ENCODE assay signal across 8 cellular contexts in the genomic region with DNA sequence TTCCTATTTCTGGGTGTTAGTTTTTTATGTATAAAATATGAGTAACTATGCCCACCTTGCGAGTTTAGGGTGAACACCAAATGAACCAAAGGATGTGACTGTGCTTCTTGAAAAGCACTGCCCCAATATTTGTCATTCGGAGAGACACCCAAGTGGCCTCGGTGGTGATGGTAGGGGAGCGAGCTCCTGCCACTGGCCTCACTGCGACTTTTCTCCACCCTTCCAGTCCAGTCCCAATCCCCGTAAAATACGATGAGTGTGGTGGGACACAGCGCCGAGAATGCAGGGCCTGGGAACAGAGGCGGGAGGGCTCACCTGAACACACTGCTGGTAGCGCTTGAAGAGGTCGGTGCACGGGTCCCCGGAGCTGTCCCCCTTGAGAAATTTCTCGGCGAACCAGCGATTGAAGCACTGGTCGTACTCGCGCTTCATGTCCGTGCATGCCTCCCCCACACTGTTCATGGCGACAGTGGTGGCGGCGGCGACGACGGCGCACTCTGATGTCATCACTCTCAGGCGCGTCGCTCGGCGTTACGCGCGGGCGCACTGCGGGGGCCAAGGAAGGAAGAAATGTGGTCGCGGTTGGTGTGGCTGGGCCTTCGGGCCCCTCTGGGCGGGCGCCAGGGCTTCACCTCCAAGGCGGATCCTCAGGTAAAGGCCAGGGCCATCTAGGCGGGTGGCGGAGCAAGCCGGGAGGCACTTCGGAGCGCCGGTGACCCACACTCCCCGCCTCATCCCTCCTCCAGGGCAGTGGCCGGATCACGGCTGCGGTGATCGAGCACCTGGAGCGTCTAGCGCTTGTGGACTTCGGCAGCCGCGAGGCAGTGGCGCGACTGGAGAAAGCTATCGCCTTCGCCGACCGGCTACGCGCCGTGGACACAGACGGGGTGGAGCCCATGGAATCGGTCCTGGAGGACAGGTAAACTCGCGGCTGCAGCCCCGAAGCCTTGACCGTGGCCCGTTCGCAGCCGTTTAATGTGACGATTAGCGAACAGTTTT. TPM values are rescaled to one million over a fixed set of nuclear protein-coding genes. Genes with fewer than 3 reads are reported as not detected.
DNase-seq lines count a peak whose midpoint lies in the region; ATAC-seq and TF ChIP-seq lines count a peak whose summit lies in the region.

A gene with protein sequence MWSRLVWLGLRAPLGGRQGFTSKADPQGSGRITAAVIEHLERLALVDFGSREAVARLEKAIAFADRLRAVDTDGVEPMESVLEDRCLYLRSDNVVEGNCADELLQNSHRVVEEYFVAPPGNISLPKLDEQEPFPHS (plus strand): TSS at position 534 of the 999 bp plus-strand sequence. CDS start 37 bp downstream, at position 571.
TSS of gene TRIAP1 (minus strand) at position 474 of the 999 bp plus-strand sequence. CDS start at position 462, 12 bp downstream.

- H3K4me3 Mint-ChIP-seq in activated CD4-positive, alpha-beta memory T cell treated with anti-CD3 and anti-CD28 coated beads, Interleukin-2, amount 10 ng/mL, durations not matched to agents 7 days and 5 days: peak within 1 kb of the TSS; percentile 87

- H3K9me3 Mint-ChIP-seq in activated CD4-positive, alpha-beta memory T cell treated with anti-CD3 and anti-CD28 coated beads, Interleukin-2, amount 10 ng/mL, durations not matched to agents 7 days and 5 days: no peaks in the 10 kb centered on the region

- H3K27ac ChIP-seq in duodenal mucosa (ENCODE audit: low read depth, low read length) (peak within 1 kb of the TSS; percentile 92), lower lobe of right lung (peak within 1 kb of the TSS; percentile 90)

- H3K36me3 ChIP-seq in duodenal mucosa (ENCODE audit: control insufficient read depth in 1 of 2, insufficient read depth in 2 of 2, low read length in 2 of 2) (peaks cover 13 to 30% of the 10 kb centered on the region in 2 donors), lower lobe of right lung (peaks cover 50% of the 10 kb centered on the region)

- peaks cover 44% of the 10 kb centered on the region for H3K4me1 Mint-ChIP-seq in activated CD4-positive, alpha-beta memory T cell treated with anti-CD3 and anti-CD28 coated beads, Interleukin-2, amount 10 ng/mL, durations not matched to agents 7 days and 5 days

- CTCF ChIA-PET in activated CD4-positive, alpha-beta memory T cell treated with anti-CD3 and anti-CD28 coated beads, Interleukin-2, amount 10 ng/mL, durations not matched to agents 7 days and 5 days (lab: Charles Lee): interaction anchor here (1.1 kb wide), 1 partner anchor 91 kb away, joined by 3 read pairs; no protein-coding TSS in a partner anchor

- peak; percentile 94 for DNase-seq in CD1c-positive myeloid dendritic cell (ENCODE audit: extremely low spot score)
- DNase-seq in NCI-H774 (lab: John Stamatoyannopoulos, UW): peak; percentile 88
- peak; percentile 90 for DNase-seq in activated CD4-positive, alpha-beta memory T cell treated with anti-CD3 and anti-CD28 coated beads, Interleukin-2, amount 10 ng/mL, durations not matched to agents 7 days and 5 days
- peak; percentile 88 for DNase-seq in lower lobe of right lung
- DNase-seq in stimulated activated CD4-positive, alpha-beta T cell treated with anti-CD3 and anti-CD28 coated beads, TNF-alpha, amount 100 ng/mL, for 24 hours (ENCODE audit: low read depth in 3 of 3): peak; percentile 79 to 88 (median 87)

- H3K4me1 ChIP-seq in duodenal mucosa (ENCODE audit: control insufficient read depth in 1 of 2, insufficient read depth in 2 of 2, low read length in 2 of 2) (peaks cover 13 to 28% of the 10 kb centered on the region in 2 donors), lower lobe of right lung (peaks cover 25% of the 10 kb centered on the region)

- H3K27me3 ChIP-seq in duodenal mucosa (ENCODE audit: control insufficient read depth in 1 of 2, insufficient read depth in 2 of 2, low read length in 2 of 2) (no peaks in the 10 kb centered on the region), lower lobe of right lung (ENCODE audit: low read depth) (no peaks in the 10 kb centered on the region)

- no peaks in the 10 kb centered on the region for H3K27me3 Mint-ChIP-seq in activated CD4-positive, alpha-beta memory T cell treated with anti-CD3 and anti-CD28 coated beads, Interleukin-2, amount 10 ng/mL, durations not matched to agents 7 days and 5 days

- TF ChIP-seq CTCF in lower lobe of right lung (IDR thresholded peaks at IDR 0.05): no peak

- POLR2A ChIA-PET in activated CD4-positive, alpha-beta memory T cell treated with anti-CD3 and anti-CD28 coated beads, Interleukin-2, amount 10 ng/mL, durations not matched to agents 7 days and 5 days (lab: Charles Lee): interaction anchor here (1.2 to 3.4 kb wide), 6 partner anchors 8 to 155 kb away, joined by 3 to 19 read pairs (median 6); partner anchors contain the start of genes COX6A1, RNU4-2 and SRSF9

- H3K36me3 Mint-ChIP-seq in activated CD4-positive, alpha-beta memory T cell treated with anti-CD3 and anti-CD28 coated beads, Interleukin-2, amount 10 ng/mL, durations not matched to agents 7 days and 5 days (ENCODE audit: low read depth): peaks cover 42% of the 10 kb centered on the region

- intact Hi-C loops in lower lobe of right lung (cut with DNase I): no loop called here

- H3K9me3 ChIP-seq in duodenal mucosa (ENCODE audit: control insufficient read depth in 1 of 2, low read length in 2 of 2) (no peaks in the 10 kb centered on the region), lower lobe of right lung (no peaks in the 10 kb centered on the region)

- peak within 1 kb of the TSS; percentile 93 to 94 for H3K9ac ChIP-seq in duodenal mucosa (ENCODE audit: low read depth in 1 of 2, low read length in 2 of 2)

- peak within 1 kb of the TSS; percentile 85 for H3K27ac Mint-ChIP-seq in activated CD4-positive, alpha-beta memory T cell treated with anti-CD3 and anti-CD28 coated beads, Interleukin-2, amount 10 ng/mL, durations not matched to agents 7 days and 5 days

- H3K4me3 ChIP-seq in duodenal mucosa (ENCODE audit: low read depth in 1 of 2, low read length in 2 of 2) (peak within 1 kb of the TSS; percentile 99 to 100), lower lobe of right lung (peak within 1 kb of the TSS; percentile 82)

- peak; percentile 86 for ATAC-seq in GM19372 (IDR thresholded peaks at IDR 0.05; ENCODE audit: low read depth, unreplicated experiment)
- ATAC-seq in HG03520 (IDR thresholded peaks at IDR 0.05; ENCODE audit: unreplicated experiment): peak; percentile 77
- ATAC-seq in lower lobe of right lung: peak; percentile 98 to 99

RNA-seq across cellular contexts. Expression of the first gene that starts in this region (rescaled TPM):
- total RNA-seq in activated CD4-positive, alpha-beta memory T cell treated with anti-CD3 and anti-CD28 coated beads, Interleukin-2, amount 10 ng/mL, durations not matched to agents 7 days and 5 days: 10 to 100 TPM; 28.6 to 29.5 TPM
- total RNA-seq in lower lobe of right lung: 31.7 TPM

RNA-seq across cellular contexts. Expression of gene TRIAP1, which starts in this region (rescaled TPM):
- 10 to 100 TPM; 20.6 to 21.6 TPM for total RNA-seq in activated CD4-positive, alpha-beta memory T cell treated with anti-CD3 and anti-CD28 coated beads, Interleukin-2, amount 10 ng/mL, durations not matched to agents 7 days and 5 days
- total RNA-seq in lower lobe of right lung: 20.4 TPM

Comparison
In these comparisons a context has a peak if more than half of its experiments do, and no peak if none do; other contexts are left out.
1. Peak in every context shown above with its lines: DNase-seq, ATAC-seq, H3K4me3 ChIP-seq and H3K27ac ChIP-seq.